In genomic region chr2:224453892-224454291, GRCh38 we compare ENCODE assay signal across 7 cellular contexts. TPM values are rescaled to one million over a fixed set of nuclear protein-coding genes. Genes with fewer than 3 reads are reported as not detected.
"Had no signal": no experiment of that assay in that cellular context is flagged by ENCODE, and none has a peak within 500 bp of the region (broad histone marks: within the 10 kb centered on the region; RNA-seq: fewer than 3 reads in every experiment).

No MANE protein-coding gene starts in this region.

- H3K4me1 Mint-ChIP-seq: IgD-negative memory B cell had no signal

- H3K27ac Mint-ChIP-seq: IgD-negative memory B cell had no signal

- H3K4me3 Mint-ChIP-seq: IgD-negative memory B cell had no signal

- DNase-seq: IMR-90 had no signal

- H3K36me3 Mint-ChIP-seq: IgD-negative memory B cell had no signal

- H3K4me3 ChIP-seq: K562 had no signal

- H3K27ac ChIP-seq: HL-60 had no signal

- ATAC-seq: HepG2, K562 had no signal

RNA-seq across cellular contexts. Expression of gene FAM124B, which starts 52.0 kb away (rescaled TPM):
- total RNA-seq: HepG2, HT-29, HT1080, IMR-90 had no signal
- polyA plus RNA-seq: HepG2, IgD-negative memory B cell, IMR-90 had no signal
